15 cellular contexts compared by ENCODE assay signal in the genomic region with DNA sequence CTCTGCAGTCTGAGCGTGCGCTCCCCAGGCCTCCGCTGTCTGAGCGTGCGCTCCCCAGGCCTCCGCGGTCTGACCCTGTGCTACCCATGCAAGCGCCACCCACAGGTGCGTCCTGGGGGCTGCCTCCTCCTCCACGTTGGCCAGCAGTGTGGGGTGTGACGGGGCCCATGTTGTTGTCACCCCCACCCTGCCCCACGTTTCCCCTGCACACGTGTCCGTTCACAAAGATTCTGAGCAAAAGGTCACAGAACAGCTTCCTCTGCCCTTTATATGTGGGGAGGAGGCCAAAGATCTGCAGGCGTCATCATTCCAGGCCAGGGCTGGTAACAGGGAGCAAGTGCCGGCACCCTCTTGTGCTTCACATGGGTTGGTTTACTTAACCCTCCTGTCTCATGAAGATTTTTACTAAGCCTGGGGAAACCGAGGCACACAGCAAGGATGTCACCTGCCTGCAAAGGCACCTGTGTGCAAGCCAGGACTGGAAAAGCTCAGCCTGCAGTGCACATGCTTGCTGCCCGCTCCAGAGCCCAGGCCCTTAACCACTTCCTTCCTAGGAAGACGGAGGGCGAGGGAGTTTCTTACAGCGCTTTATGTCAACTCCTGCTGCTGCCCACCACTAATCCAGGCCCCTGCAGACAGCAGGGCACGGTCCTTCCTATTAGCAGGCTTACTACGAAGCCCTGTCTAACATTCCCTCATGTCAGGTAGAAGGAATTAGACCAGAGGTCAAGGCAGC. TPM values are rescaled to one million over a fixed set of nuclear protein-coding genes. Genes with fewer than 3 reads are reported as not detected.
DNase-seq lines count a peak whose midpoint lies in the region; ATAC-seq, FAIRE-seq and TF ChIP-seq lines count a peak whose summit lies in the region.
"Had no signal": no experiment of that assay in that cellular context is flagged by ENCODE, and none has a peak within 500 bp of the region (broad histone marks: within the 10 kb centered on the region; RNA-seq: fewer than 3 reads in every experiment).

No MANE protein-coding gene starts in this region.

- peaks cover 57% of the 10 kb centered on the region for H3K4me1 ChIP-seq in CD4-positive, CD25-positive, alpha-beta regulatory T cell (ENCODE audit: control insufficient read depth, insufficient read depth, low read length, poor library complexity, severe bottlenecking)
- peaks cover 29% of the 10 kb centered on the region for H3K4me1 ChIP-seq in hepatocyte (ENCODE audit: insufficient read depth)

- H3K36me3 Mint-ChIP-seq in CD4-positive, CD25-positive, alpha-beta regulatory T cell: no peaks in the 10 kb centered on the region

- no peak for TF ChIP-seq POLR2A in H54 (IDR thresholded peaks at IDR 0.05; ENCODE audit: low read depth, low read length)

- H3K27ac ChIP-seq in CD4-positive, CD25-positive, alpha-beta regulatory T cell (ENCODE audit: insufficient read depth, low read length, poor library complexity, severe bottlenecking): no peak overlapping the region
- H3K27ac ChIP-seq in cingulate gyrus (ENCODE audit: low read depth, low read length) (peak overlapping the region; percentile 54), hepatocyte (no peak overlapping the region)

- H3K9me3 Mint-ChIP-seq in CD4-positive, CD25-positive, alpha-beta regulatory T cell: peaks cover 0 to 2% (median 0%) of the 10 kb centered on the region in 7 donors

- peak overlapping the region; percentile 53 to 91 (median 85) for H3K4me3 Mint-ChIP-seq in CD4-positive, CD25-positive, alpha-beta regulatory T cell

- H3K4me2 ChIP-seq in hepatocyte: no peak overlapping the region

- TF ChIP-seq CTCF in hepatocyte (IDR thresholded peaks at IDR 0.05; ENCODE audit: poor library complexity): no peak

- H3K27me3 Mint-ChIP-seq in CD4-positive, CD25-positive, alpha-beta regulatory T cell: no peaks in the 10 kb centered on the region

- peaks cover 21 to 65% (median 38%) of the 10 kb centered on the region in 4 donors for H3K4me1 Mint-ChIP-seq in CD4-positive, CD25-positive, alpha-beta regulatory T cell

- no peak for FAIRE-seq in H54 (lab: Jason Lieb, UNC)
- FAIRE-seq: RCC 7860 had no signal

- 87% methylated on average over 22 of the region's 23 CpGs for WGBS in hepatocyte (ENCODE audit: low lambda C conversion rate, missing lambda C conversion rate)

- H3K36me3 ChIP-seq in CD4-positive, CD25-positive, alpha-beta regulatory T cell (ENCODE audit: control insufficient read depth, insufficient read depth, low read length): no peaks in the 10 kb centered on the region
- H3K36me3 ChIP-seq in hepatocyte (replicated peaks; ENCODE audit: insufficient read depth, low read depth): no peaks in the 10 kb centered on the region

- DNase-seq in CD4-positive, CD25-positive, alpha-beta regulatory T cell: peak in 1 of 3 donors; percentile 51
- DNase-seq in Kasumi-1 (lab: John Stamatoyannopoulos, UW) (peak; percentile 42 to 49), lung microvascular endothelial cell (ENCODE audit: low read depth in 2 of 2) (peak; percentile 71 to 79), H54 (ENCODE audit: insufficient read length, low spot score) (no peak), hepatocyte (ENCODE audit: low spot score) (no peak), iPS-NIHi11 (ENCODE audit: low spot score) (no peak)
- DNase-seq: AML-193, DMS53, NCI-H1417, NCI-H524 had no signal

- H3K27me3 ChIP-seq in CD4-positive, CD25-positive, alpha-beta regulatory T cell (ENCODE audit: control insufficient read depth, insufficient read depth, low read length): no peaks in the 10 kb centered on the region
- no peaks in the 10 kb centered on the region for H3K27me3 ChIP-seq in hepatocyte

- H3K27ac Mint-ChIP-seq in CD4-positive, CD25-positive, alpha-beta regulatory T cell: peak overlapping the region in 1 of 3 donors; percentile 81

- H3K9me3 ChIP-seq in CD4-positive, CD25-positive, alpha-beta regulatory T cell (ENCODE audit: control insufficient read depth in 2 of 2, low read length in 2 of 2): no peaks in the 10 kb centered on the region
- no peaks in the 10 kb centered on the region for H3K9me3 ChIP-seq in hepatocyte (ENCODE audit: low read depth)

- peak overlapping the region; percentile 40 for H3K4me3 ChIP-seq in CD4-positive, CD25-positive, alpha-beta regulatory T cell (ENCODE audit: low read depth, low read length)
- H3K4me3 ChIP-seq in hepatocyte: no peak overlapping the region
- H3K4me3 ChIP-seq: coronary artery had no signal

- H3K79me2 ChIP-seq in hepatocyte: peaks cover 14% of the 10 kb centered on the region

- no peaks in the 10 kb centered on the region for H4K20me1 ChIP-seq in hepatocyte (ENCODE audit: insufficient read depth, poor library complexity, severe bottlenecking)

- no peak for ATAC-seq in CD4-positive, CD25-positive, alpha-beta regulatory T cell (ENCODE audit: low read depth in 2 of 2)
- ATAC-seq in HG03354 (IDR thresholded peaks at IDR 0.05; ENCODE audit: poor library complexity, severe bottlenecking, unreplicated experiment): no peak

- no peaks in the 10 kb centered on the region for H3K9me2 ChIP-seq in hepatocyte (replicated peaks; ENCODE audit: insufficient read depth)

- H2AFZ ChIP-seq in hepatocyte: no peak overlapping the region

RNA-seq across cellular contexts. Expression of a gene that starts 4.8 kb away (rescaled TPM):
- 21.5 TPM for total RNA-seq in CD4-positive, CD25-positive, alpha-beta regulatory T cell
- polyA plus RNA-seq in CD4-positive, CD25-positive, alpha-beta regulatory T cell: 10 to 100 TPM; 14.1 to 26.4 (median 19.4) TPM
- total RNA-seq in lung microvascular endothelial cell: 24.0 and 90.3 TPM in 2 replicates
- 5.2 and 6.5 TPM in 2 replicates for total RNA-seq in hepatocyte
- 2.1 and 2.6 TPM in 2 replicates for polyA plus RNA-seq in hepatocyte

RNA-seq across cellular contexts. Expression of a gene that starts 38.7 kb away (rescaled TPM):
- total RNA-seq in CD4-positive, CD25-positive, alpha-beta regulatory T cell: not detected
- polyA plus RNA-seq in CD4-positive, CD25-positive, alpha-beta regulatory T cell: under 1 TPM in 1 of 4 donors, not detected in 3; 0.10 TPM
- 1.1 and 1.2 TPM in 2 replicates for total RNA-seq in lung microvascular endothelial cell
- 3.6 and 4.5 TPM in 2 replicates for total RNA-seq in hepatocyte
- polyA plus RNA-seq in hepatocyte: 9.1 and 11.1 TPM in 2 replicates
- total RNA-seq: T-helper 1 cell treated with Interleukin-12 subunit alpha and Interleukin-12 subunit beta and Interleukin-4 antibody, amounts not matched to agents 30 ng/mL and 1 ng/mL, for 36 hours had no signal

Comparison
In these comparisons a context has a peak if more than half of its experiments do, and no peak if none do; other contexts are left out.
1. DNase-seq: peak in Kasumi-1 (2 of 2) and lung microvascular endothelial cell (2 of 2); none in H54 (single experiment), hepatocyte (single experiment) and iPS-NIHi11 (single experiment).